In the genomic region with DNA sequence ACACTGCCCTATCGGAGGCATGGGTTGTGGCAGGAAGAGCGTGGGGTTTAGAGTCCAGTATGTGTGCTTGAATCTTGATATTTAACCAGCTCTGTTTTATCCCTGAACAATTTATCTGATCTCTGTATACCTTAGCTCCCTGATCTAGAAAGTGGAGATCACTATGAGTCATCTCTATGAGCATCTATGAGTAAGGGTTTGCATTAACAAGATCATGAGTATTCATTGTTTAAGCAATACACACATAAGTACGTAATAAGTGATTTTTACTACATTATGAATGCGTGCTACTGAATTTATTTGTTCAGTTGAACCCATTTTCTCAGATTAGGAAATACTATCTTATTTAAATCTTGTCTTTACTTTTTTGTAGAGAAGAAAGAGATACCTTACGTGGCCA, we compare ENCODE assay signal across 1 cellular context.
TF ChIP-seq lines count a peak whose summit lies in the region.

No MANE protein-coding gene starts in this region.

TF ChIP-seq in GM12878, 131 proteins besides CTCF, POLR2A, EP300 and RAD21 (continued from another document):
- no peak for TF ChIP-seq NFXL1 (IDR thresholded peaks at IDR 0.05; ENCODE audit: borderline replicate concordance)
